ENCODE assay signal across 8 cellular contexts in genomic region chr14:75831455-75831854, GRCh38.
DNase-seq lines count a peak whose midpoint lies in the region; ATAC-seq lines count a peak whose summit lies in the region.

No MANE protein-coding gene starts in this region.

- H3K27ac Mint-ChIP-seq in activated CD4-positive, alpha-beta memory T cell treated with anti-CD3 and anti-CD28 coated beads for 36 hours: peak overlapping the region; percentile 11

- no peaks in the 10 kb centered on the region for H3K27me3 Mint-ChIP-seq in activated CD4-positive, alpha-beta memory T cell treated with anti-CD3 and anti-CD28 coated beads for 36 hours

- DNase-seq in AG08395 (ENCODE audit: low spot score): peak; percentile 60
- DNase-seq in MG63: peak; percentile 53
- DNase-seq in activated CD4-positive, alpha-beta memory T cell treated with anti-CD3 and anti-CD28 coated beads for 36 hours: peak; percentile 43
- DNase-seq in fibroblast of peridontal ligament (ENCODE audit: extremely low read depth): peak; percentile 77
- peak; percentile 75 for DNase-seq in smooth muscle cell of the brain vasculature (ENCODE audit: low read depth, low spot score)
- DNase-seq in NCI-H2171 treated with DMSO at 0.1 percent for 48 hours (lab: John Stamatoyannopoulos, UW): no peak

- CTCF ChIA-PET in activated CD4-positive, alpha-beta memory T cell treated with anti-CD3 and anti-CD28 coated beads for 36 hours (lab: Charles Lee): interaction anchor here (0.8 to 1.4 kb wide), 2 partner anchors 19 to 75 kb away, joined by 4 read pairs; no protein-coding TSS in a partner anchor

- POLR2A ChIA-PET in activated CD4-positive, alpha-beta memory T cell treated with anti-CD3 and anti-CD28 coated beads for 36 hours (lab: Charles Lee): no interaction called here

- intact Hi-C loops in activated CD4-positive, alpha-beta memory T cell treated with anti-CD3 and anti-CD28 coated beads for 36 hours (cut with micrococcal nuclease): no loop called here

- no peaks in the 10 kb centered on the region for H3K9me3 Mint-ChIP-seq in activated CD4-positive, alpha-beta memory T cell treated with anti-CD3 and anti-CD28 coated beads for 36 hours

- ATAC-seq in HG02759 (IDR thresholded peaks at IDR 0.05; ENCODE audit: unreplicated experiment) (no peak), GM21515 (IDR thresholded peaks at IDR 0.05; ENCODE audit: unreplicated experiment) (no peak)

- no peak overlapping the region for H3K4me3 Mint-ChIP-seq in activated CD4-positive, alpha-beta memory T cell treated with anti-CD3 and anti-CD28 coated beads for 36 hours

- no peaks in the 10 kb centered on the region for H3K27me3 ChIP-seq in MG63

- no peaks in the 10 kb centered on the region for H3K9me3 ChIP-seq in MG63

- peaks cover 11% of the 10 kb centered on the region for H3K4me1 Mint-ChIP-seq in activated CD4-positive, alpha-beta memory T cell treated with anti-CD3 and anti-CD28 coated beads for 36 hours (ENCODE audit: low read depth)

- H3K4me3 ChIP-seq in MG63: no peak overlapping the region

- H3K36me3 Mint-ChIP-seq in activated CD4-positive, alpha-beta memory T cell treated with anti-CD3 and anti-CD28 coated beads for 36 hours: peaks cover 11% of the 10 kb centered on the region

- no peaks in the 10 kb centered on the region for H3K36me3 ChIP-seq in MG63
